In genomic region chr6:20688710-20689500, GRCh38 we compare ENCODE assay signal across 8 cellular contexts.
DNase-seq lines count a peak whose midpoint lies in the region; ATAC-seq and TF ChIP-seq lines count a peak whose summit lies in the region.

No MANE protein-coding gene starts in this region.

- no peaks in the 10 kb centered on the region for H3K9me3 ChIP-seq in IMR-90 (ENCODE audit: control insufficient read depth, insufficient read depth, low read length)
- peaks cover 0 to 6% (median 0%) of the 10 kb centered on the region in 12 donors for H3K9me3 ChIP-seq in heart left ventricle
- no peaks in the 10 kb centered on the region for H3K9me3 ChIP-seq in colonic mucosa

- H2BK20ac ChIP-seq in IMR-90 (ENCODE audit: low read depth, low read length): no peak overlapping the region

- WGBS in IMR-90 (ENCODE audit: extremely low coverage in 2 of 2, insufficient read length in 1 of 2), 2 experiments: no CpG with 5 or more reads among the region's 4 CpGs
- 75 to 90% (median 83%) methylated on average over 4 of the region's 4 CpGs for WGBS in heart left ventricle, 4 donors

- H2BK15ac ChIP-seq in IMR-90 (ENCODE audit: low read depth, low read length): no peak overlapping the region

- no peak overlapping the region for H2AFZ ChIP-seq in IMR-90 (replicated peaks; ENCODE audit: low read length, poor library complexity)

- H2AK9ac ChIP-seq in IMR-90 (replicated peaks; ENCODE audit: low read depth, low read length, poor library complexity): no peak overlapping the region

- no peak for TF ChIP-seq CTCF in IMR-90 (conservative IDR thresholded peaks at IDR 0.05; ENCODE audit: low read depth, low read length)
- TF ChIP-seq CTCF in heart left ventricle (IDR thresholded peaks at IDR 0.05): no peak
- no peak for TF ChIP-seq CTCF in colonic mucosa (IDR thresholded peaks at IDR 0.05)

- BruUV-seq in IMR-90 (replicated peaks; lab: Mats Ljungman, UMichigan): no TSS peak

- TF ChIP-seq POLR2A in IMR-90 (IDR thresholded peaks at IDR 0.05; ENCODE audit: low read depth, low read length) (no peak), heart left ventricle (IDR thresholded peaks at IDR 0.05) (no peak)

- POLR2A ChIA-PET in IMR-90 (lab: Charles Lee; ENCODE audit: unreplicated experiment): interaction anchor here (0.6 kb wide), 1 partner anchor 275 kb away, joined by 3 read pairs; no protein-coding TSS in a partner anchor

- H3K23ac ChIP-seq in IMR-90 (ENCODE audit: low read depth, low read length): no peak overlapping the region

- peak; percentile 71 for DNase-seq in IMR-90
- DNase-seq in amniotic epithelial cell (ENCODE audit: low read depth): peak; percentile 84
- no peak for DNase-seq in heart left ventricle
- DNase-seq in activated CD8-positive, alpha-beta memory T cell treated with anti-CD3 and anti-CD28 coated beads, Interleukin-2, amount 50 U/mL, for 4 hours: no peak
- DNase-seq in colonic mucosa: no peak
- DNase-seq in DMS79 treated with DMSO at 0.1 percent for 48 hours (lab: John Stamatoyannopoulos, UW): no peak

- H3K4me3 ChIP-seq in IMR-90 (ENCODE audit: insufficient read depth, low read depth, low read length): no peak overlapping the region
- H3K4me3 ChIP-seq in heart left ventricle: no peak overlapping the region
- no peak overlapping the region for H3K4me3 ChIP-seq in colonic mucosa

- H3K79me1 ChIP-seq in IMR-90 (ENCODE audit: low read depth in 1 of 2, low read length in 2 of 2): peaks cover 11 to 19% of the 10 kb centered on the region in 2 experiments; a peak in 3 of 4 replicates

- no peak overlapping the region for H2BK5ac ChIP-seq in IMR-90 (ENCODE audit: low read depth, low read length, poor library complexity, severe bottlenecking)

- intact Hi-C loops in IMR-90 (cut with micrococcal nuclease): no loop called here
- intact Hi-C loops in heart left ventricle (cut with DNase I): no loop called here
- intact Hi-C loops in colonic mucosa (cut with DNase I): no loop called here

- dilution Hi-C loops in IMR-90 (cut with HindIII; ENCODE audit: low sequenced_read_pairs, unreplicated experiment): no loop called here

- H4K91ac ChIP-seq in IMR-90 (ENCODE audit: insufficient read depth, low read depth, low read length): no peak overlapping the region

- no peak overlapping the region for H4K5ac ChIP-seq in IMR-90 (ENCODE audit: low read depth, low read length)

- in situ Hi-C loops in IMR-90 (cut with MboI; ENCODE audit: low sequenced_read_pairs): no loop called here

- H3K4me1 ChIP-seq in IMR-90 (ENCODE audit: control insufficient read depth, insufficient read depth, low read length) (peaks cover 6% of the 10 kb centered on the region; the same call in 1 of the 2 replicates), heart left ventricle (peaks cover 0 to 8% (median 0%) of the 10 kb centered on the region in 12 donors), colonic mucosa (no peaks in the 10 kb centered on the region)

- peak overlapping the region; percentile 52; the same call in 1 of the 2 replicates for H3K4me2 ChIP-seq in IMR-90 (ENCODE audit: low read depth, low read length)

- no peak for TF ChIP-seq RAD21 in IMR-90 (IDR thresholded peaks at IDR 0.05; ENCODE audit: low read length)

- no peak overlapping the region for H4K8ac ChIP-seq in IMR-90 (ENCODE audit: low read depth in 2 of 2, low read length in 2 of 2)

- H3K36me3 ChIP-seq in IMR-90 (ENCODE audit: control insufficient read depth, insufficient read depth, low read length) (no peaks in the 10 kb centered on the region), heart left ventricle (no peaks in the 10 kb centered on the region), colonic mucosa (no peaks in the 10 kb centered on the region)

- no peak overlapping the region for H3K14ac ChIP-seq in IMR-90 (replicated peaks; ENCODE audit: low read depth, low read length)

- H3K27ac ChIP-seq in IMR-90 (ENCODE audit: insufficient read depth, low read length) (no peak overlapping the region), heart left ventricle (no peak overlapping the region), colonic mucosa (no peak overlapping the region)

- no peak overlapping the region for H3K9ac ChIP-seq in IMR-90 (ENCODE audit: low read depth, low read length)
- no peak overlapping the region for H3K9ac ChIP-seq in colonic mucosa (ENCODE audit: low read depth in 2 of 2, low read length in 2 of 2)

- no peak overlapping the region for H2BK120ac ChIP-seq in IMR-90 (ENCODE audit: low read depth, low read length)

- no peak overlapping the region for H3K4ac ChIP-seq in IMR-90 (ENCODE audit: low read depth, low read length)

- no peaks in the 10 kb centered on the region for H4K20me1 ChIP-seq in IMR-90 (ENCODE audit: insufficient read depth, low read length)

- no peaks in the 10 kb centered on the region for H3K27me3 ChIP-seq in IMR-90 (ENCODE audit: control insufficient read depth, insufficient read depth, low read length)
- H3K27me3 ChIP-seq in heart left ventricle: no peaks in the 10 kb centered on the region
- H3K27me3 ChIP-seq in colonic mucosa: no peaks in the 10 kb centered on the region

- no peak overlapping the region for H3K56ac ChIP-seq in IMR-90 (ENCODE audit: extremely low read depth, insufficient read depth, low read length)

- no peaks in the 10 kb centered on the region for H3K9me1 ChIP-seq in IMR-90 (ENCODE audit: insufficient read depth, low read length)

- CTCF ChIA-PET in IMR-90 (lab: Yijun Ruan, JAX): interaction anchor here (0.5 kb wide), 1 partner anchor 23 kb away, joined by 9 read pairs; no protein-coding TSS in a partner anchor

- peak overlapping the region; percentile 17; the same call in 1 of the 2 replicates for H3K18ac ChIP-seq in IMR-90 (ENCODE audit: low read depth, low read length)

- peak; percentile 97 for ATAC-seq in GM18498 (IDR thresholded peaks at IDR 0.05; ENCODE audit: unreplicated experiment)
- peak; percentile 90 for ATAC-seq in GM21723 (IDR thresholded peaks at IDR 0.05; ENCODE audit: unreplicated experiment)
- peak; percentile 24; the same call in 1 of the 2 replicates for ATAC-seq in IMR-90 (ENCODE audit: low read depth)
- ATAC-seq in heart left ventricle: no peak

- H2AK5ac ChIP-seq in IMR-90 (ENCODE audit: low read depth, low read length): no peak overlapping the region

TF ChIP-seq in IMR-90, 13 proteins besides CTCF, POLR2A, EP300 and RAD21:
- TF ChIP-seq USF2 (IDR thresholded peaks at IDR 0.05; ENCODE audit: low read depth, low read length): no peak
- TF ChIP-seq MAFK (IDR thresholded peaks at IDR 0.05; ENCODE audit: low read depth, low read length): no peak
- TF ChIP-seq ELK1 (IDR thresholded peaks at IDR 0.05; ENCODE audit: borderline replicate concordance, low read depth, low read length): no peak
- no peak for TF ChIP-seq RFX5 (IDR thresholded peaks at IDR 0.05; ENCODE audit: low read depth, low read length)
- no peak for TF ChIP-seq FOS (IDR thresholded peaks at IDR 0.05; ENCODE audit: low read depth, low read length)
- TF ChIP-seq MXI1 (IDR thresholded peaks at IDR 0.05; ENCODE audit: borderline replicate concordance, low read depth, low read length): no peak

Comparison
In these comparisons a context has a peak if more than half of its experiments do, and no peak if none do; other contexts are left out.
1. ATAC-seq: peak in GM18498 (single experiment), GM21723 (single experiment) and IMR-90 (single experiment); none in heart left ventricle (0 of 4).
2. DNase-seq: peak in IMR-90 (single experiment) and amniotic epithelial cell (single experiment); none in heart left ventricle (0 of 5), activated CD8-positive, alpha-beta memory T cell treated with anti-CD3 and anti-CD28 coated beads, Interleukin-2, amount 50 U/mL, for 4 hours (single experiment), colonic mucosa (single experiment) and DMS79 treated with DMSO at 0.1 percent for 48 hours (single experiment).